Comparison of ENCODE assay signal across 8 cellular contexts in the genomic region with DNA sequence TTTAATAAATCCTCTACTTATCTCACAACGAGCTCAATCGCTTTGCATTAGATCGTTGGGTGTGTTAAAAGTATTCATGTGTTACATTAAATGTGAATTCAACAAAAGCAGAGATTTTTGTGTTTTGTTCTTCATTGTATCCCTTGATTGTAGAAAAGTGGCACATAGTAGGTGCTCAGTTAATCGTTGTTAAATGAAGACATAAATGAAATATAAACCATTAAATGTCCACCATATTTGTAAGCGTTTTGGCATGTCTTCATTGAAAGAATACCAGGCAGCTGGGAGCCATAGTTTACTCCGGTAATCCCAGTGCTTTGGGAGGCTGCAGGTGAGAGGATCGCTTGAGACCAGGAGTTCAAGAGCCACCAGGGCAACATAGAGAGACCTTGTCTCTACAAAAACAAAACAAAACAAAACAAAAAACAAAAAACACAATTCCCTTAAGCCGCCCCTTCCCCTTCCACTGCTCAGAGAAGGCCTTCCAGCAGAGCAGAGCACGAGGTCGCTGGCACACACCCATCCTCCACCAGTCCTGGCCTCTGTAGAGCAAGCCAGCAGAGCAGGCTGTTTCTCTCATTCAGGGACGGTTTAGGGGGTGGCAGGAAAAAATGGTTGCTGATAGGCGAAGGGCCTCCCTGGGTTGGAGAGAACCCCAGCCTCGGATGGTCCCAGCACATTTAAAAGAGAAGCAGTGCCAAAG. TPM values are rescaled to one million over a fixed set of nuclear protein-coding genes. Genes with fewer than 3 reads are reported as not detected.
A peak's percentile ranks its signal among the peaks of the same experiment; 100 is the strongest.
DNase-seq lines count a peak whose midpoint lies in the region; ATAC-seq and TF ChIP-seq lines count a peak whose summit lies in the region.

No MANE protein-coding gene starts in this region.

- H3K27me3 ChIP-seq in GM06990 (replicated peaks; ENCODE audit: control insufficient read depth, insufficient read depth, low read length) (no peaks in the 10 kb centered on the region), cardiac muscle cell (no peaks in the 10 kb centered on the region), sigmoid colon (no peaks in the 10 kb centered on the region)

- H3K9me3 ChIP-seq in KOPT-K1 (ENCODE audit: insufficient read depth, low read length, poor library complexity, severe bottlenecking) (no peaks in the 10 kb centered on the region), cardiac muscle cell (ENCODE audit: low read depth) (no peaks in the 10 kb centered on the region), sigmoid colon (no peaks in the 10 kb centered on the region)

- ATAC-seq in GM21528 (IDR thresholded peaks at IDR 0.05; ENCODE audit: low FRiP score, unreplicated experiment): peak; percentile 34
- peak; percentile 49 to 54 for ATAC-seq in activated T-cell treated with anti-CD3 and anti-CD28 coated beads, Interleukin-2, amount 50 U/mL, for 4 hours

- intact Hi-C loops in sigmoid colon (cut with DNase I): loop anchor here (2.0 to 5.0 kb wide), 3 partner anchors 77 to 378 kb away; a partner anchor contains a TSS

- TF ChIP-seq CTCF in GM06990 (IDR thresholded peaks at IDR 0.05; ENCODE audit: insufficient read depth, low read length, poor library complexity, severe bottlenecking): no peak
- no peak for TF ChIP-seq CTCF in cardiac muscle cell (IDR thresholded peaks at IDR 0.05; ENCODE audit: low read depth, low read length)
- TF ChIP-seq CTCF in sigmoid colon (IDR thresholded peaks at IDR 0.05): no peak

- no peak for DNase-seq in GM06990 (ENCODE audit: extremely low read depth, insufficient read length)
- DNase-seq in activated T-cell treated with anti-CD3 and anti-CD28 coated beads, Interleukin-2, amount 50 U/mL, for 4 hours: no peak
- DNase-seq in cardiac muscle cell (ENCODE audit: low read depth in 1 of 2, low spot score in 1 of 2): peak in 1 of 2 donors; percentile 62
- DNase-seq in sigmoid colon: peak; percentile 84
- DNase-seq in NCI-H510A treated with DMSO at 0.1 percent for 48 hours (lab: John Stamatoyannopoulos, UW): no peak
- no peak for DNase-seq in NK-92 treated with Interleukin-12 subunit alpha and Interleukin-12 subunit beta, amount 100 ng/mL, for 24 hours (lab: John Stamatoyannopoulos, UW)

- peaks cover 16% of the 10 kb centered on the region for H3K4me1 Mint-ChIP-seq in activated T-cell treated with anti-CD3 and anti-CD28 coated beads, Interleukin-2, amount 50 U/mL, for 4 hours (ENCODE audit: low read depth)

- H3K9me3 Mint-ChIP-seq in activated T-cell treated with anti-CD3 and anti-CD28 coated beads, Interleukin-2, amount 50 U/mL, for 4 hours: no peaks in the 10 kb centered on the region

- H3K36me3 ChIP-seq in GM06990 (ENCODE audit: control insufficient read depth, insufficient read depth, low read length): no peaks in the 10 kb centered on the region; the same call in 1 of the 2 replicates
- no peaks in the 10 kb centered on the region for H3K36me3 ChIP-seq in KOPT-K1 (ENCODE audit: insufficient read depth, low read length)
- H3K36me3 ChIP-seq in cardiac muscle cell: no peaks in the 10 kb centered on the region
- no peaks in the 10 kb centered on the region for H3K36me3 ChIP-seq in sigmoid colon

- H3K4me1 ChIP-seq in cardiac muscle cell (ENCODE audit: low read depth): no peaks in the 10 kb centered on the region
- H3K4me1 ChIP-seq in sigmoid colon: peaks cover 0 to 45% (median 40%) of the 10 kb centered on the region in 4 donors

- H3K4me3 ChIP-seq in GM06990 (replicated peaks; ENCODE audit: low read depth, low read length) (peak overlapping the region; percentile 70), cardiac muscle cell (peak overlapping the region; percentile 50), sigmoid colon (peak overlapping the region; percentile 51 to 74 (median 64))

- no peaks in the 10 kb centered on the region for H3K36me3 Mint-ChIP-seq in activated T-cell treated with anti-CD3 and anti-CD28 coated beads, Interleukin-2, amount 50 U/mL, for 4 hours (ENCODE audit: insufficient read depth)

- peaks cover 2% of the 10 kb centered on the region for H3K27me3 Mint-ChIP-seq in activated T-cell treated with anti-CD3 and anti-CD28 coated beads, Interleukin-2, amount 50 U/mL, for 4 hours (ENCODE audit: low read depth)

- H3K4me3 Mint-ChIP-seq in activated T-cell treated with anti-CD3 and anti-CD28 coated beads, Interleukin-2, amount 50 U/mL, for 4 hours: peak overlapping the region; percentile 86

- 48 to 57% methylated on average over 13 of the region's 13 CpGs for WGBS in sigmoid colon, 2 donors

- peak overlapping the region; percentile 73 for H3K27ac ChIP-seq in KOPT-K1 (ENCODE audit: low read depth, low read length, poor library complexity, severe bottlenecking)
- no peak overlapping the region for H3K27ac ChIP-seq in cardiac muscle cell
- peak overlapping the region; percentile 84 to 92 (median 90) for H3K27ac ChIP-seq in sigmoid colon

- no peak for TF ChIP-seq POLR2A in sigmoid colon (IDR thresholded peaks at IDR 0.05)

- TF ChIP-seq EP300 in sigmoid colon (IDR thresholded peaks at IDR 0.05): no peak

RNA-seq across cellular contexts. Expression of a gene that starts 0.7 kb away (rescaled TPM):
- total RNA-seq in activated T-cell treated with anti-CD3 and anti-CD28 coated beads, Interleukin-2, amount 50 U/mL, for 4 hours: 10 to 100 TPM; 10.8 to 12.7 (median 11.7) TPM
- 22.8 and 54.8 TPM in 2 replicates for total RNA-seq in cardiac muscle cell
- polyA plus RNA-seq in cardiac muscle cell: 78.9 and 93.3 TPM in 2 replicates
- total RNA-seq in sigmoid colon: 10 to 100 TPM; 55.5 to 88.5 (median 85.5) TPM
- 10 to 100 TPM; 13.8 to 20.1 (median 15.2) TPM for polyA plus RNA-seq in sigmoid colon

RNA-seq across cellular contexts. Expression of a gene that starts 1.4 kb away (rescaled TPM):
- total RNA-seq in activated T-cell treated with anti-CD3 and anti-CD28 coated beads, Interleukin-2, amount 50 U/mL, for 4 hours: not detected
- total RNA-seq in cardiac muscle cell (0.12 TPM in 1 of 2 replicates, not detected in the other), sigmoid colon (under 1 TPM in 2 of 4 donors, not detected in 2; 0.55 to 0.71 TPM)
- polyA plus RNA-seq in cardiac muscle cell (not detected in 2 replicates), sigmoid colon (1 to 10 TPM; 4.6 to 9.5 (median 6.6) TPM)
